26 cellular contexts compared by ENCODE assay signal in the genomic region with DNA sequence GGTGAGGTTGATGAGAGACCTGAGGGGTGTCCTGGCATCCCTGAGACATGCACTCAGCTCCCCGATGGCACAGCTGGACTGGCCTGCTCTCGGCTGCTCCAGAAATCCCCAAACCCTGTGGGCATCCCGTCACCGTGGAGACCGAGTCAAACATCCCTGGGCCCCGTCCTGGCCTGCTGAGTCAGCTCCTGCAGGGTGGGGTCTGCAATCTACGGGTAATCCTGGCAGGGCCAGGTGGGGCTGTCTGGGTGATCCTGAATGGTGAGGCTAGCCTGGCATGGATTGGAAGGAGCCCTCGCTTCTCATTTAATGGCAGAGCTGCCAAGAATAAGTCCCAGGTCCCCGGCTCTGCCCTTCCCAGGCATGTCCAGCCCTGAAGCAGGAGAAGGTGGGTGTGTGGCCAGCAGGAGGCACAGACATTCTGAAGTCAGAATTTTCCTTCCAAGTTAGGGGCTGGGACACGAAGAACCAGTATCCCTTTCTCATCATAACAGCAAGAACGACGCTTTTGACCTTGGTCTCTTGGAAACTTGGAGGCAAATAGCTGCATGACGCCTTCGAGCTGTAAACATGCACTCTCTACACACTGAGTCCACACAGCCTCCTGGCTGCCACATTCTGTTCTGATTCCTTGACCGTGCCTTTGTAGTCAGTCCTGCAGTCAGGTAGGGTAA. TPM values are rescaled to one million over a fixed set of nuclear protein-coding genes. Genes with fewer than 3 reads are reported as not detected.
DNase-seq lines count a peak whose midpoint lies in the region; ATAC-seq and TF ChIP-seq lines count a peak whose summit lies in the region.
"Had no signal": no experiment of that assay in that cellular context is flagged by ENCODE, and none has a peak within 500 bp of the region (broad histone marks: within the 10 kb centered on the region; RNA-seq: fewer than 3 reads in every experiment).

No MANE protein-coding gene starts in this region.

- in situ Hi-C loops in ACHN (cut with HindIII; ENCODE audit: low pct_ligation_motif_present, low pct_unique_long_range_greater_than_20kb, low sequenced_read_pairs) = no loop called here

- intact Hi-C loops in body of pancreas (cut with DNase I) = no loop called here
- intact Hi-C loops in testis (cut with DNase I; ENCODE audit: low total_unique reads) = no loop called here

- no peak for TF ChIP-seq POLR2A in body of pancreas (IDR thresholded peaks at IDR 0.05)
- TF ChIP-seq POLR2A in testis (IDR thresholded peaks at IDR 0.05) = no peak

- H3K36me3 ChIP-seq in body of pancreas (replicated peaks in 1 of 2; ENCODE audit: insufficient read depth in 1 of 2, low read depth in 2 of 2) (no peaks in the 10 kb centered on the region), testis (ENCODE audit: low read depth, missing control alignments) (no peaks in the 10 kb centered on the region)
- H3K36me3 ChIP-seq: tibial artery had no signal

- peak in 3 of 7 experiments; percentile 14 to 23 (median 18) for TF ChIP-seq CTCF in body of pancreas (IDR thresholded peaks at IDR 0.05)
- TF ChIP-seq CTCF in testis (IDR thresholded peaks at IDR 0.05) = peak in 2 of 3 experiments; percentile 26 to 30

- peak; percentile 41 for ATAC-seq in body of pancreas
- ATAC-seq in left lobe of liver = no peak
- no peak for ATAC-seq in HG02798 (IDR thresholded peaks at IDR 0.05; ENCODE audit: poor library complexity, unreplicated experiment)
- ATAC-seq: activated T-cell treated with anti-CD3 and anti-CD28 coated beads, Interleukin-2, amount 50 U/mL, for 4 hours had no signal

- 60 to 66% methylated on average over 15 of the region's 15 CpGs for WGBS in body of pancreas, 2 donors
- 49 to 70% methylated on average over 9 to 15 of the region's 15 CpGs for WGBS in testis, 2 donors

- H3K27ac ChIP-seq in body of pancreas (no peak overlapping the region), testis (no peak overlapping the region)
- H3K27ac ChIP-seq: tibial artery, VCaP had no signal

- H3K27me3 ChIP-seq in body of pancreas (no peaks in the 10 kb centered on the region), testis (no peaks in the 10 kb centered on the region)

- H3K4me3 ChIP-seq in body of pancreas (no peak overlapping the region), testis (no peak overlapping the region)
- H3K4me3 ChIP-seq: tibial artery had no signal

- H3K9me3 ChIP-seq in body of pancreas (peaks cover 0 to 3% (median 0%) of the 10 kb centered on the region in 3 donors), testis (no peaks in the 10 kb centered on the region)

- peak; percentile 22 for DNase-seq in M059J (ENCODE audit: low read depth)
- peak in 3 of 4 donors; percentile 21 to 56 (median 37) for DNase-seq in body of pancreas
- DNase-seq in left lobe of liver (ENCODE audit: low spot score) = peak; percentile 38
- peak; percentile 65 for DNase-seq in testis
- DNase-seq in iPS-NIHi11 (ENCODE audit: low spot score) = no peak
- DNase-seq in ACHN = no peak
- DNase-seq: activated CD4-positive, alpha-beta T cell treated with anti-CD3 and anti-CD28 coated beads for 48 hours; activated gamma-delta T cell treated with Interleukin-2 at 50 U/mL for 16 hours; activated T-cell treated with anti-CD3 and anti-CD28 coated beads, Interleukin-2, amount 50 U/mL, for 4 hours; Calu3; cerebellar nuclear complex; DMS79 treated with DMSO at 0.1 percent for 48 hours; IMR-90; NCI-H1048; NCI-H1930; NCI-H524 treated with DMSO at 0.1 percent for 48 hours; NK-92 treated with Interleukin-12 subunit alpha and Interleukin-12 subunit beta, amount 100 ng/mL, for 24 hours; SIG-M5 had no signal

- H3K4me1 ChIP-seq in body of pancreas (peaks cover 20% of the 10 kb centered on the region), testis (peaks cover 14% of the 10 kb centered on the region)
- H3K4me1 ChIP-seq: tibial artery had no signal

RNA-seq across cellular contexts. Expression of gene SERPINA4, which starts 17.7 kb away (rescaled TPM):
- total RNA-seq in M059J (2014; rRNA removed; shearing (Covaris generic)) = not detected in 2 replicates
- total RNA-seq in body of pancreas (10 to 100 TPM; 42.8 to 57.6 TPM), left lobe of liver (186 TPM), testis (under 1 TPM in 1 of 2 donors, not detected in 1; 0.19 TPM)
- polyA plus RNA-seq in testis (ENCODE audit: insufficient read depth, low read depth, low replicate concordance) = 0.25 TPM
- total RNA-seq: activated CD8-positive, alpha-beta memory T cell treated with anti-CD3 and anti-CD28 coated beads for 36 hours; activated T-cell treated with anti-CD3 and anti-CD28 coated beads, Interleukin-2, amount 50 U/mL, for 4 hours; IMR-90; kidney epithelial cell; neural crest cell; skeletal muscle tissue had no signal
- polyA plus RNA-seq: CD14-positive monocyte, IMR-90 had no signal

RNA-seq across cellular contexts. Expression of gene SERPINA12, which starts 34.3 kb away (rescaled TPM):
- total RNA-seq in M059J (2014; rRNA removed; shearing (Covaris generic)) = not detected in 2 replicates
- total RNA-seq in body of pancreas = not detected
- 0.35 TPM for total RNA-seq in left lobe of liver
- total RNA-seq in testis = under 1 TPM; 0.25 to 0.47 TPM
- polyA plus RNA-seq in testis (ENCODE audit: insufficient read depth, low read depth, low replicate concordance) = not detected
- total RNA-seq: activated CD8-positive, alpha-beta memory T cell treated with anti-CD3 and anti-CD28 coated beads for 36 hours; activated T-cell treated with anti-CD3 and anti-CD28 coated beads, Interleukin-2, amount 50 U/mL, for 4 hours; Calu3; IMR-90; kidney epithelial cell; neural crest cell; skeletal muscle tissue had no signal
- polyA plus RNA-seq: CD14-positive monocyte, IMR-90 had no signal

RNA-seq across cellular contexts. Expression of gene SERPINA5, which starts 37.6 kb away (rescaled TPM):
- total RNA-seq in M059J (2014; rRNA removed; shearing (Covaris generic)) = 0.05 TPM in 1 of 2 replicates, not detected in the other
- total RNA-seq in body of pancreas = 100 to 1,000 TPM in 1 of 2 donors, 10 to 100 TPM in 1; 76.0 to 101 TPM
- total RNA-seq in left lobe of liver = 216 TPM
- 1,000 to 10,000 TPM in 1 of 2 donors, 100 to 1,000 TPM in 1; 940 to 1,154 TPM for total RNA-seq in testis
- polyA plus RNA-seq in testis (ENCODE audit: insufficient read depth, low read depth, low replicate concordance) = 1,170 TPM
- total RNA-seq: activated CD8-positive, alpha-beta memory T cell treated with anti-CD3 and anti-CD28 coated beads for 36 hours; IMR-90 had no signal
- polyA plus RNA-seq: CD14-positive monocyte, IMR-90 had no signal

Comparison
In these comparisons a context has a peak if more than half of its experiments do, and no peak if none do; other contexts are left out.
1. DNase-seq: peak in M059J (single experiment), body of pancreas (3 of 4), left lobe of liver (single experiment) and testis (single experiment); none in iPS-NIHi11 (single experiment) and ACHN (single experiment).
2. RNA of gene SERPINA4, which starts 17.7 kb away (total RNA-seq): 186 TPM in left lobe of liver (single experiment) and 42.8 to 57.6 TPM in body of pancreas; 0.19 TPM in testis and not detected in M059J; every median in the first group is over 10 times any median in the second.
3. RNA of gene SERPINA5, which starts 37.6 kb away (total RNA-seq): 940 to 1,154 TPM in testis, 216 TPM in left lobe of liver (single experiment) and 76.0 to 101 TPM in body of pancreas; 0.05 TPM in M059J; every median in the first group is over 10 times any median in the second.